ENCODE assay signal across 16 cellular contexts in the genomic region with DNA sequence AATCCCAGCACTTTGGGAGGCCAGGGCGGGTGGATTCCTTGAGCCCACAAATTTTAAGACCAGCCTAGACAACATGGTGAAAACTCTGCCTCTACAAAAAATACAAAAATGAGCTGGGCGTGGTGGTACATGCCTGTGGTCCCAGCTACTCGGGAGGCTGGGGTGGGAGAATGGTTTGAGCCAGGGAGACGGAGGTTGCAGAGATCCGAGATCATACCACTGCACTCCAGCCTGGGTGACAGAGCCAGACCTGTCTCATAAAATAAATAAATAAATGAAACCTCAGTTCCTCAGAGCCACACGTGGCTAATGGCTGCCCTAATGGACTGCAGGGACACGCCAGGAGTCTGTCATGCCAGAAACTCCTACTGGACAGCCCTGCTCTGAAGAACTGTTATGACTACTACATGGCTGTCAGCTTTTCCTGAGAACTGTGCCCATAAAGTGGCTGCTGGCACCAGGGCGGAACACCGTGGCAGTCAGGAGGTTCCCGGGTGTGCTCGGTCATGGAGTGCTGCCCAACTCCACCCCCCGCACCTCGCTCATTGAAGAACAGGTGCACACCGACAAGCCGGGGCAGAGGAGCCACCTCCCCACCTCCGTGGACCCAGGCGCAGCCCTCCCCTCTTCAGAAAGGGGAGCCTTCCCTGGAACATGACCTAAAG. TPM values are rescaled to one million over a fixed set of nuclear protein-coding genes. Genes with fewer than 3 reads are reported as not detected.
A peak's percentile ranks its signal among the peaks of the same experiment; 100 is the strongest.
DNase-seq lines count a peak whose midpoint lies in the region; ATAC-seq and TF ChIP-seq lines count a peak whose summit lies in the region.
"Had no signal": no experiment of that assay in that cellular context is flagged by ENCODE, and none has a peak within 500 bp of the region (broad histone marks: within the 10 kb centered on the region; RNA-seq: fewer than 3 reads in every experiment).

No MANE protein-coding gene starts in this region.

- intact Hi-C loops in lower lobe of right lung (cut with DNase I): no loop called here
- intact Hi-C loops in testis (cut with DNase I; ENCODE audit: low total_unique reads): no loop called here

- peak; percentile 14 to 31 for ATAC-seq in lower lobe of right lung
- no peak for ATAC-seq in HG02623 (IDR thresholded peaks at IDR 0.05; ENCODE audit: unreplicated experiment)
- no peak for ATAC-seq in GM21515 (IDR thresholded peaks at IDR 0.05; ENCODE audit: unreplicated experiment)
- ATAC-seq: GM12878, HCT116 had no signal

- H3K4me3 ChIP-seq in HL-60 (replicated peaks; ENCODE audit: insufficient read depth, low read length) (no peak overlapping the region), lower lobe of right lung (no peak overlapping the region), testis (no peak overlapping the region)
- H3K4me3 ChIP-seq: esophagus muscularis mucosa, GM12878, PC-9 had no signal

- TF ChIP-seq POLR2A in testis (IDR thresholded peaks at IDR 0.05): no peak

- DNase-seq in HL-60 (ENCODE audit: low read depth in 1 of 2, low spot score in 1 of 2): no peak
- peak; percentile 17 for DNase-seq in cerebellar cortex (ENCODE audit: low spot score)
- DNase-seq in lower lobe of right lung: peak; percentile 78
- no peak for DNase-seq in testis
- no peak for DNase-seq in NCI-H1694 (lab: John Stamatoyannopoulos, UW)
- DNase-seq: activated CD4-positive, alpha-beta memory T cell treated with anti-CD3 and anti-CD28 coated beads for 36 hours; activated naive CD4-positive, alpha-beta T cell; caudate nucleus; NCI-H187 treated with DMSO at 0.1 percent for 48 hours; PC-9; stimulated activated naive CD4-positive, alpha-beta T cell had no signal

- peaks cover 53% of the 10 kb centered on the region for H3K4me1 ChIP-seq in lower lobe of right lung
- peaks cover 50% of the 10 kb centered on the region for H3K4me1 ChIP-seq in testis

- H3K9me3 ChIP-seq in lower lobe of right lung (no peaks in the 10 kb centered on the region), testis (no peaks in the 10 kb centered on the region)
- H3K9me3 ChIP-seq: esophagus muscularis mucosa had no signal

- no peak for TF ChIP-seq CTCF in HL-60 (IDR thresholded peaks at IDR 0.05; ENCODE audit: insufficient read depth, low read length)
- no peak for TF ChIP-seq CTCF in lower lobe of right lung (IDR thresholded peaks at IDR 0.05)
- TF ChIP-seq CTCF in testis (IDR thresholded peaks at IDR 0.05): no peak

- peaks cover 40% of the 10 kb centered on the region for H3K36me3 ChIP-seq in lower lobe of right lung
- no peaks in the 10 kb centered on the region for H3K36me3 ChIP-seq in testis (ENCODE audit: low read depth, missing control alignments)

- peak overlapping the region; percentile 49; the same call in 1 of the 2 replicates for H3K27ac ChIP-seq in HL-60 (replicated peaks)
- H3K27ac ChIP-seq in lower lobe of right lung: no peak overlapping the region
- peak overlapping the region; percentile 29 to 37 for H3K27ac ChIP-seq in testis
- H3K27ac ChIP-seq: esophagus muscularis mucosa, PC-9 had no signal

- 66 to 84% methylated on average over 17 of the region's 17 CpGs for WGBS in testis, 2 donors

- H3K27me3 ChIP-seq in HL-60 (ENCODE audit: insufficient read depth, poor library complexity, severe bottlenecking): no peaks in the 10 kb centered on the region
- H3K27me3 ChIP-seq in lower lobe of right lung (ENCODE audit: low read depth): no peaks in the 10 kb centered on the region
- H3K27me3 ChIP-seq in testis: no peaks in the 10 kb centered on the region

RNA-seq across cellular contexts. Expression of a gene that starts 4.3 kb away (rescaled TPM):
- total RNA-seq in lower lobe of right lung: 20.2 TPM
- 10 to 100 TPM; 38.9 to 55.2 TPM for total RNA-seq in testis
- polyA plus RNA-seq in testis (ENCODE audit: insufficient read depth, low read depth, low replicate concordance): 53.4 TPM

RNA-seq across cellular contexts. Expression of a gene that starts 43.6 kb away (rescaled TPM):
- total RNA-seq in lower lobe of right lung (15.7 TPM), testis (10 to 100 TPM; 17.9 to 20.0 TPM)
- polyA plus RNA-seq in testis (ENCODE audit: insufficient read depth, low read depth, low replicate concordance): 12.1 TPM

Comparison
In these comparisons a context has a peak if more than half of its experiments do, and no peak if none do; other contexts are left out.
1. DNase-seq: peak in cerebellar cortex (single experiment) and lower lobe of right lung (single experiment); none in HL-60 (0 of 2), testis (single experiment) and NCI-H1694 (single experiment).
2. ATAC-seq: peak in lower lobe of right lung (2 of 2); none in HG02623 (single experiment) and GM21515 (single experiment).